In the genomic region with DNA sequence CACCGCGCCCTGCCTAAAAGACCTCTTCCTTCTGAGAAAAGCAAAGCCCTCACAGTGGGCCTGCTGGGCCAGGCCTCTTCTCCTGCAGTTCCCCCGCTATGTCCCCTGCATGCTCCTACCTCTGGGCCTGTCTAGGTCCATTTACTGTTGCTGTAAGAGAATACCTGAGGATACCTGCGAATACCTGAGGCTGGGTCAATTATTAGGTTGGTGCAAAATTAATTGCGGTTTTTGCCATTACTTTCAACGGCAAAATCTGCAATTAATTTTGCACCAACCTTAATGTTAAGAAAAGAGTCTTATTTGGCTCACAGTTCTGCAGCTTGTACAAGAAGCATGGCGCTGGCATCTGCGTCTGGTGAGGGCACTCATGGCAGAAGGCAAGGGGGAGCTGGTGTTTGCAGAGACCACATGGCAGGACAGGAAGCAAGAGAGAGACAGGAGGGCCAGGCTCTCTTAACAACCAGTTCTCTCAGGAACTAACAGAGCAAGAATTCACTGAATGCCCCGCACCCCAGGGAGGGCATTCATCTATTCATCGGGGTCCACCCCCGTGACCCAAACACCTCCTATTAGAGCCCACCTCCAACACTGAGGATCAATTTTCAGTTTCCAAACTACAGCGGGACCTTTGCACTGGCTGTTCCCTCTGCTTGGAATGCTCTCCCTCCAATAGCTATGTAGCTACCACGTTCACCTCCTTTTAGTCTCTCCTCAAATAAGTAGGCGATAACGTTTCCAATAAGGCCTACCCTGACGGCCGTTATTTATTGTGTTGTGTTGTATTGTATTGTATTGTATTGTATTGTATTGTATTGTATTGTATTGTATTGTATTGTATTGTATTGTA, we compare ENCODE assay signal across 8 cellular contexts. TPM values are rescaled to one million over a fixed set of nuclear protein-coding genes. Genes with fewer than 3 reads are reported as not detected.
"Had no signal": no experiment of that assay in that cellular context is flagged by ENCODE, and none has a peak within 500 bp of the region (broad histone marks: within the 10 kb centered on the region; RNA-seq: fewer than 3 reads in every experiment).

No MANE protein-coding gene starts in this region.

- ATAC-seq: GM23338 had no signal

- H2AFZ ChIP-seq: GM23338 had no signal

- H3K4me2 ChIP-seq: GM23338 had no signal

- H3K9me3 Mint-ChIP-seq: GM23338, H9 had no signal

- FAIRE-seq: H1, H54, HTR-8/SVneo had no signal

- DNase-seq: H9, HCEC 1CT, IMR-90 had no signal

- H3K27ac Mint-ChIP-seq: GM23338 had no signal

- H3K4me1 Mint-ChIP-seq: GM23338, H9 had no signal

- H3K4me3 ChIP-seq: GM23338 had no signal

- H3K4me3 Mint-ChIP-seq: GM23338, H9 had no signal

RNA-seq across cellular contexts. Expression of a gene that starts 9.6 kb away (rescaled TPM):
- total RNA-seq: GM23338, H1, H9, HT-29, IMR-90 had no signal
- polyA plus RNA-seq: GM23338, H1, IMR-90 had no signal
